Comparison of ENCODE assay signal across 24 cellular contexts in genomic region chrX:17298564-17298963, GRCh38.
A peak's percentile ranks its signal among the peaks of the same experiment; 100 is the strongest.
DNase-seq lines count a peak whose midpoint lies in the region; ATAC-seq, FAIRE-seq and TF ChIP-seq lines count a peak whose summit lies in the region.
"Had no signal": no experiment of that assay in that cellular context is flagged by ENCODE, and none has a peak within 500 bp of the region (broad histone marks: within the 10 kb centered on the region; RNA-seq: fewer than 3 reads in every experiment).

No MANE protein-coding gene starts in this region.

- no peak overlapping the region for H3K4me3 ChIP-seq in GM12878
- no peak overlapping the region for H3K4me3 ChIP-seq in osteoblast (ENCODE audit: insufficient read depth, low read length)
- H3K4me3 ChIP-seq in prostate gland, result no peak overlapping the region
- H3K4me3 ChIP-seq: MG63, SK-N-MC had no signal

- H3K27ac ChIP-seq in GM12878 (ENCODE audit: control insufficient read depth, insufficient read depth) (no peak overlapping the region), osteoblast (ENCODE audit: low read depth, low read length) (no peak overlapping the region), prostate gland (no peak overlapping the region)
- H3K27ac ChIP-seq: HL-60, SK-N-MC had no signal

- H3K36me3 ChIP-seq in GM12878 (ENCODE audit: control insufficient read depth in 2 of 2, insufficient read depth in 2 of 2, low read length in 1 of 2) (no peaks in the 10 kb centered on the region), osteoblast (ENCODE audit: insufficient read depth, low read length) (no peaks in the 10 kb centered on the region), prostate gland (no peaks in the 10 kb centered on the region)
- H3K36me3 ChIP-seq: MG63 had no signal

- H3K4me1 ChIP-seq in GM12878 (ENCODE audit: control insufficient read depth, insufficient read depth, low read length) (no peaks in the 10 kb centered on the region), osteoblast (ENCODE audit: insufficient read depth, low read length) (no peaks in the 10 kb centered on the region), prostate gland (replicated peaks) (no peaks in the 10 kb centered on the region)

- no peak for TF ChIP-seq EP300 in GM12878 (IDR thresholded peaks at IDR 0.05; ENCODE audit: borderline replicate concordance in 1 of 2, control insufficient read depth in 1 of 2, low read depth in 2 of 2, low read length in 2 of 2)

- H3K4me1 Mint-ChIP-seq in activated T-cell treated with anti-CD3 and anti-CD28 coated beads, Interleukin-2, amount 50 U/mL, for 4 hours (ENCODE audit: low read depth), result no peaks in the 10 kb centered on the region
- peaks cover 2% of the 10 kb centered on the region; the same call in 1 of the 2 replicates for H3K4me1 Mint-ChIP-seq in WTC11
- H3K4me1 Mint-ChIP-seq: T-cell had no signal

- TF ChIP-seq POLR2A in GM12878 (IDR thresholded peaks at IDR 0.05; ENCODE audit: low read depth, low read length) (no peak), prostate gland (IDR thresholded peaks at IDR 0.05) (no peak)

- no peaks in the 10 kb centered on the region for H3K27me3 Mint-ChIP-seq in activated T-cell treated with anti-CD3 and anti-CD28 coated beads, Interleukin-2, amount 50 U/mL, for 4 hours (ENCODE audit: low read depth)
- no peaks in the 10 kb centered on the region for H3K27me3 Mint-ChIP-seq in WTC11 (ENCODE audit: low read depth)
- H3K27me3 Mint-ChIP-seq: CD4-positive, alpha-beta T cell; T-cell had no signal

- H3K4me2 ChIP-seq in GM12878 (ENCODE audit: control insufficient read depth, insufficient read depth) (no peak overlapping the region), osteoblast (ENCODE audit: insufficient read depth, low read length) (peak overlapping the region; percentile 43)

- H3K79me2 ChIP-seq in GM12878 (ENCODE audit: control insufficient read depth, insufficient read depth, low read length), result no peaks in the 10 kb centered on the region
- H3K79me2 ChIP-seq in osteoblast (ENCODE audit: insufficient read depth, low read length), result no peaks in the 10 kb centered on the region

- CTCF ChIA-PET in GM12878 (lab: Yijun Ruan, JAX), result no interaction called here
- CTCF ChIA-PET in WTC11 (lab: Charles Lee), result no interaction called here

- H3K27me3 ChIP-seq in GM12878 (replicated peaks in 1 of 2; ENCODE audit: control insufficient read depth in 2 of 2, insufficient read depth in 2 of 2, low read length in 1 of 2) (no peaks in the 10 kb centered on the region), osteoblast (ENCODE audit: insufficient read depth, low read length) (no peaks in the 10 kb centered on the region), prostate gland (replicated peaks; ENCODE audit: insufficient read depth) (no peaks in the 10 kb centered on the region)
- H3K27me3 ChIP-seq: MG63 had no signal

- intact Hi-C loops in GM12878 (cut with micrococcal nuclease; ENCODE audit: unreplicated experiment), result no loop called here
- intact Hi-C loops in prostate gland (cut with DNase I), result no loop called here

- in situ Hi-C loops in GM12878 (cut with MboI), result no loop called here

- RAD21 ChIA-PET in GM12878 (lab: Charles Lee; ENCODE audit: unreplicated experiment), result no interaction called here

- no peak overlapping the region for H3K9ac ChIP-seq in GM12878 (ENCODE audit: control insufficient read depth, insufficient read depth, low read length)

- H2AFZ ChIP-seq in GM12878 (ENCODE audit: control insufficient read depth, low read depth, low read length), result no peak overlapping the region
- H2AFZ ChIP-seq in osteoblast (ENCODE audit: low read length), result no peak overlapping the region

- H3K9me3 ChIP-seq in GM12878 (replicated peaks; ENCODE audit: control insufficient read depth, insufficient read depth, low read length), result no peaks in the 10 kb centered on the region
- no peaks in the 10 kb centered on the region for H3K9me3 ChIP-seq in osteoblast (ENCODE audit: low read depth, low read length)
- no peaks in the 10 kb centered on the region for H3K9me3 ChIP-seq in prostate gland
- H3K9me3 ChIP-seq: MG63 had no signal

- ATAC-seq in GM12878 (no peak), WTC11 (no peak)
- no peak for ATAC-seq in activated T-cell treated with anti-CD3 and anti-CD28 coated beads, Interleukin-2, amount 50 U/mL, for 4 hours
- ATAC-seq: Right ventricle myocardium inferior, T-cell had no signal

- no peak for TF ChIP-seq CTCF in GM12878 (IDR thresholded peaks at IDR 0.05 in 2 of 3, conservative IDR thresholded peaks at IDR 0.05 in 1 of 3; ENCODE audit: control insufficient read depth in 2 of 3, extremely low read depth in 1 of 3, insufficient read depth in 1 of 3, low read depth in 3 of 3, low read length in 3 of 3)
- no peak for TF ChIP-seq CTCF in osteoblast (IDR thresholded peaks at IDR 0.05; ENCODE audit: extremely low read depth, low read depth, low read length)
- no peak for TF ChIP-seq CTCF in WTC11 (IDR thresholded peaks at IDR 0.05)
- no peak for TF ChIP-seq CTCF in prostate gland (IDR thresholded peaks at IDR 0.05)

- POLR2A ChIA-PET in GM12878 (lab: Charles Lee) (no interaction called here), WTC11 (lab: Charles Lee) (no interaction called here)

- TF ChIP-seq RAD21 in GM12878 (IDR thresholded peaks at IDR 0.05; ENCODE audit: insufficient read depth, low read depth, low read length), result no peak

- WGBS in GM12878 (ENCODE audit: insufficient coverage, insufficient replicate concordance, low lambda C conversion rate, missing lambda C conversion rate), result 100% methylated on average over 1 of the region's 1 CpG
- WGBS in prostate gland, result 92% methylated on average over 1 of the region's 1 CpG

- DNase-seq in SIG-M5 treated with dmso at 0.1 percent for 504 hours (lab: John Stamatoyannopoulos, UW; ENCODE audit: unreplicated experiment) (peak; percentile 2), SIG-M5 (lab: John Stamatoyannopoulos, UW) (no peak), NOMO-1 (lab: John Stamatoyannopoulos, UW; ENCODE audit: unreplicated experiment in 2 of 2) (peak; percentile 13 to 30), GM12878 (ENCODE audit: low read depth, low spot score) (no peak), osteoblast (ENCODE audit: insufficient read length, low spot score, missing footprints) (no peak), WTC11 (ENCODE audit: low spot score) (no peak), prostate gland (ENCODE audit: low spot score) (no peak)
- no peak for DNase-seq in activated T-cell treated with anti-CD3 and anti-CD28 coated beads, Interleukin-2, amount 50 U/mL, for 4 hours
- DNase-seq: 8988T; CD4-positive, alpha-beta T cell; DMS153; GDM1; MG63; NCI-H1417; NCI-H187; NCI-H2107; NCI-H2227 treated with DMSO at 0.1 percent for 48 hours; NCI-H524 treated with DMSO at 0.1 percent for 48 hours; T-cell had no signal

- H3K36me3 Mint-ChIP-seq in activated T-cell treated with anti-CD3 and anti-CD28 coated beads, Interleukin-2, amount 50 U/mL, for 4 hours (ENCODE audit: insufficient read depth), result no peaks in the 10 kb centered on the region
- peaks cover 4% of the 10 kb centered on the region; the same call in 1 of the 2 replicates for H3K36me3 Mint-ChIP-seq in WTC11
- H3K36me3 Mint-ChIP-seq: T-cell had no signal

- BruUV-seq in GM12878 (replicated peaks; lab: Mats Ljungman, UMichigan), result no TSS peak

- no peaks in the 10 kb centered on the region for H4K20me1 ChIP-seq in GM12878 (ENCODE audit: control insufficient read depth, insufficient read depth)
- no peaks in the 10 kb centered on the region for H4K20me1 ChIP-seq in osteoblast (ENCODE audit: insufficient read depth, low read length)

- H3K9me3 Mint-ChIP-seq in activated T-cell treated with anti-CD3 and anti-CD28 coated beads, Interleukin-2, amount 50 U/mL, for 4 hours, result no peaks in the 10 kb centered on the region
- H3K9me3 Mint-ChIP-seq in WTC11, result peaks cover 12% of the 10 kb centered on the region
- H3K9me3 Mint-ChIP-seq: CD4-positive, alpha-beta T cell had no signal

- FAIRE-seq in GM12878 (lab: Jason Lieb, UNC), result no peak
- FAIRE-seq: H54, RCC 7860 had no signal

- no peak overlapping the region for H3K4me3 Mint-ChIP-seq in activated T-cell treated with anti-CD3 and anti-CD28 coated beads, Interleukin-2, amount 50 U/mL, for 4 hours
- no peak overlapping the region for H3K4me3 Mint-ChIP-seq in WTC11
- H3K4me3 Mint-ChIP-seq: CD4-positive, alpha-beta T cell; T-cell had no signal

- H3K27ac Mint-ChIP-seq in WTC11, result no peak overlapping the region
- H3K27ac Mint-ChIP-seq: CD4-positive, alpha-beta T cell; T-cell had no signal

- SMC1A ChIA-PET in GM12878 (lab: Charles Lee; ENCODE audit: uncharacterized antibody, unreplicated experiment), result interaction anchor here (0.9 kb wide), 1 partner anchor 8 kb away, joined by 4 read pairs; no protein-coding TSS in a partner anchor

TF ChIP-seq in GM12878, 131 proteins besides CTCF, POLR2A, EP300 and RAD21:
- TF ChIP-seq SPI1 (IDR thresholded peaks at IDR 0.05; ENCODE audit: borderline replicate concordance, insufficient read depth, low read depth, low read length) (peak; percentile 16; the same call in 1 of the 2 replicates), ETV6 (conservative IDR thresholded peaks at IDR 0.05 in 1 of 2, IDR thresholded peaks at IDR 0.05 in 1 of 2; ENCODE audit: borderline replicate concordance in 1 of 2, low read depth in 1 of 2) (no peak)

TF ChIP-seq in WTC11, 78 proteins besides CTCF, POLR2A, EP300 and RAD21 (continues in another document):
- TF ChIP-seq AR (CRISPR knock-in tag; IDR thresholded peaks at IDR 0.05) (no peak), SMAD3 (CRISPR knock-in tag; IDR thresholded peaks at IDR 0.05; ENCODE audit: borderline replicate concordance) (no peak), ZMAT4 (CRISPR knock-in tag; IDR thresholded peaks at IDR 0.05) (no peak)

Comparison
In these comparisons a context has a peak if more than half of its experiments do, and no peak if none do; other contexts are left out.
1. DNase-seq: peak in SIG-M5 treated with dmso at 0.1 percent for 504 hours (single experiment) and NOMO-1 (2 of 2); none in SIG-M5 (single experiment), GM12878 (single experiment), osteoblast (single experiment), activated T-cell treated with anti-CD3 and anti-CD28 coated beads, Interleukin-2, amount 50 U/mL, for 4 hours (single experiment), WTC11 (single experiment) and prostate gland (single experiment).